In the genomic region with DNA sequence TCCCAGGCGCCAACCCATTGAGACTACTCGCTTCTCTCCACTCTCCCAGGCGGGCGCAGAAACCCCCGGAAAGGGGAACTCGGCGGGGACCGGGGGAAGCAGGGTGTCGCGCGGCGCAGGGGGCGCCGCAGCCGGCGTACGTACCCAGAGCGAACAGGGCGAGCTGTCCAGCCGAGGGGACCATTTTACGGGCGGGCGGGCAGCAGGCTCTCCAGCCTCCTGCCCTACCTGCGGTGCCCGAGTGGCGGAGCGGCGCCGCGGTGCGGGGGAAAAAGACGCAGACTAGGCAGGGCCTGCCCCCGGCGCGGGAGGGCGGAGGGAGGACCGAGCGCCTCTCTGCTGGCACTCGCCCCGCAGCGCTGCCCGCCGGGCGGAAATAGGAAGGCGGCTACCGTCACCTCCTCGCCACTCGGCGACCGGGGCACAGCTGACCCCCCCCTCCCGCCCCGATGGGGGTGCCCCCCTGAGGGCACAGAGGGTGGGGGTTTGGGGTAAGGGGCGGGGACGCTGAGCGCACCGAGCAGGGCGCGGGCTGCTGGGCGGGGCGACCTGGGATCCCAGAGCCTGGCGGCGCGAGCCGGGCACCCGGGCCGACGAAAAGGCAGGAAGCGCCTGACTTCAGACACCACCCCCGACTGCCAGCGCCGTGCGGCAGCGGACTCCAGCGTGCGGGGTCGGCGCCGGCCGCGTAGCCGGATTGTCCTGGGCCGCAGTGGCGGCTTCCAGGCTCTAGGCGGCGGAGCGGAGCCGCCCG, we compare ENCODE assay signal across 1 cellular context.
TF ChIP-seq lines count a peak whose summit lies in the region.

Gene TGFA, minus strand, starts transcription at position 243 of the 754 bp plus-strand sequence. Its CDS starts 59 bp downstream, at position 184.

TF ChIP-seq in SK-N-SH treated with all-trans-retinoic acid at 6 μM for 48 hours, 23 proteins besides CTCF, POLR2A, EP300 and RAD21 (continued from another document):
- TF ChIP-seq PATZ1 (CRISPR knock-in tag; IDR thresholded peaks at IDR 0.05; ENCODE audit: borderline replicate concordance) (no peak), ZNF565 (CRISPR knock-in tag; conservative IDR thresholded peaks at IDR 0.05; ENCODE audit: low read depth) (no peak), ESRRG (CRISPR knock-in tag; IDR thresholded peaks at IDR 0.05) (no peak)
